ENCODE assay signal across 21 cellular contexts in genomic region chr3:45790611-45791010, GRCh38. TPM values are rescaled to one million over a fixed set of nuclear protein-coding genes. Genes with fewer than 3 reads are reported as not detected.
DNase-seq lines count a peak whose midpoint lies in the region; TF ChIP-seq lines count a peak whose summit lies in the region.
"Had no signal": no experiment of that assay in that cellular context is flagged by ENCODE, and none has a peak within 500 bp of the region (broad histone marks: within the 10 kb centered on the region; RNA-seq: fewer than 3 reads in every experiment).

No MANE protein-coding gene starts in this region.

- intact Hi-C loops in esophagus muscularis mucosa (cut with DNase I): no loop called here

- no peak for TF ChIP-seq EP300 in esophagus muscularis mucosa (IDR thresholded peaks at IDR 0.05)

- H3K9me3 ChIP-seq in BLaER1: peaks cover 27% of the 10 kb centered on the region
- peaks cover 26 to 41% (median 33%) of the 10 kb centered on the region in 11 experiments for H3K9me3 ChIP-seq in BLaER1 treated with 17β-estradiol and CSF1 and Interleukin-3, amounts not matched to agents 10 nM and 100 nM (replicated peaks in 1 of 11)
- H3K9me3 ChIP-seq in esophagus muscularis mucosa: peaks cover 0 to 14% (median 8%) of the 10 kb centered on the region in 4 donors

- no peak overlapping the region for H3K9ac ChIP-seq in BLaER1
- no peak overlapping the region for H3K9ac ChIP-seq in BLaER1 treated with 17β-estradiol and CSF1 and Interleukin-3, amounts not matched to agents 10 nM and 100 nM
- H3K9ac ChIP-seq: GM23248 had no signal

- no peak for TF ChIP-seq POLR2A in esophagus muscularis mucosa (IDR thresholded peaks at IDR 0.05; ENCODE audit: low read depth)

- DNase-seq in NCI-H2227 (lab: John Stamatoyannopoulos, UW; ENCODE audit: unreplicated experiment) (peak; percentile 68), esophagus muscularis mucosa (ENCODE audit: extremely low spot score) (peak; percentile 70), HuH-7 (ENCODE audit: low spot score) (no peak), NOMO-1 (lab: John Stamatoyannopoulos, UW; ENCODE audit: unreplicated experiment in 2 of 2) (no peak), C1 segment of cervical spinal cord (lab: John Stamatoyannopoulos, UW) (no peak)
- DNase-seq in stimulated activated CD4-positive, alpha-beta T cell treated with anti-CD3 and anti-CD28 coated beads, Interleukin-15, amount 100 ng/mL, for 24 hours: no peak
- DNase-seq: AML-193; Caco-2; CD4-positive, alpha-beta T cell; DMS153; GF-D8; GM23248; MV-4-11; NCI-H187 treated with DMSO at 0.1 percent for 48 hours; NCI-H510A; NCI-H774; T-helper 17 cell had no signal

- no peak for TF ChIP-seq CTCF in esophagus muscularis mucosa (IDR thresholded peaks at IDR 0.05)

- H3K27me3 ChIP-seq in BLaER1: peaks cover 14% of the 10 kb centered on the region
- H3K27me3 ChIP-seq in BLaER1 treated with 17β-estradiol and CSF1 and Interleukin-3, amounts not matched to agents 10 nM and 100 nM: peaks cover 7 to 18% (median 15%) of the 10 kb centered on the region in 11 experiments
- peaks cover 0 to 13% (median 6%) of the 10 kb centered on the region in 4 donors for H3K27me3 ChIP-seq in esophagus muscularis mucosa

- H3K4me1 ChIP-seq in BLaER1 (peaks cover 26% of the 10 kb centered on the region), esophagus muscularis mucosa (peaks cover 0 to 4% (median under 1%) of the 10 kb centered on the region in 4 donors)
- peaks cover 15 to 27% (median 25%) of the 10 kb centered on the region in 10 experiments for H3K4me1 ChIP-seq in BLaER1 treated with 17β-estradiol and CSF1 and Interleukin-3, amounts not matched to agents 10 nM and 100 nM
- H3K4me1 ChIP-seq: Caco-2, SJSA1 had no signal

- H3K4me2 ChIP-seq in BLaER1: peak overlapping the region; percentile 58
- peak overlapping the region in 10 of 11 experiments; percentile 1 to 78 (median 58); a peak in 17 of 22 replicates for H3K4me2 ChIP-seq in BLaER1 treated with 17β-estradiol and CSF1 and Interleukin-3, amounts not matched to agents 10 nM and 100 nM

- 76% methylated on average over 2 of the region's 2 CpGs for WGBS in esophagus muscularis mucosa

- no peaks in the 10 kb centered on the region for H3K36me3 ChIP-seq in BLaER1
- no peaks in the 10 kb centered on the region for H3K36me3 ChIP-seq in BLaER1 treated with 17β-estradiol and CSF1 and Interleukin-3, amounts not matched to agents 10 nM and 100 nM
- H3K36me3 ChIP-seq in esophagus muscularis mucosa: no peaks in the 10 kb centered on the region
- H3K36me3 ChIP-seq: SJSA1 had no signal

- peak overlapping the region; percentile 12; the same call in 1 of the 2 replicates for H3K4me3 ChIP-seq in BLaER1
- no peak overlapping the region for H3K4me3 ChIP-seq in BLaER1 treated with 17β-estradiol and CSF1 and Interleukin-3, amounts not matched to agents 10 nM and 100 nM
- H3K4me3 ChIP-seq in esophagus muscularis mucosa: no peak overlapping the region
- H3K4me3 ChIP-seq: GM23248, K562, SJSA1 had no signal

- H3K27ac ChIP-seq in BLaER1: peak overlapping the region; percentile 39
- peak overlapping the region in 5 of 11 experiments; percentile 1 to 67 (median 9); a peak in 3 of 22 replicates for H3K27ac ChIP-seq in BLaER1 treated with 17β-estradiol and CSF1 and Interleukin-3, amounts not matched to agents 10 nM and 100 nM
- no peak overlapping the region for H3K27ac ChIP-seq in esophagus muscularis mucosa (replicated peaks in 1 of 4)
- H3K27ac ChIP-seq: GM23248, SJSA1 had no signal

- no peaks in the 10 kb centered on the region for H4K20me1 ChIP-seq in BLaER1
- no peaks in the 10 kb centered on the region for H4K20me1 ChIP-seq in BLaER1 treated with 17β-estradiol and CSF1 and Interleukin-3, amounts not matched to agents 10 nM and 100 nM

RNA-seq across cellular contexts. Expression of gene SLC6A20, which starts 5.7 kb away (rescaled TPM):
- under 1 TPM in 3 of 4 donors, not detected in 1; 0.19 to 0.33 (median 0.29) TPM for total RNA-seq in esophagus muscularis mucosa
- total RNA-seq: CD4-positive, alpha-beta T cell; GM23248; K562 had no signal

RNA-seq across cellular contexts. Expression of gene LZTFL1, which starts 51.3 kb away (rescaled TPM):
- total RNA-seq in esophagus muscularis mucosa: 10 to 100 TPM; 12.0 to 18.3 (median 17.8) TPM

Comparison
In these comparisons a context has a peak if more than half of its experiments do, and no peak if none do; other contexts are left out.
1. DNase-seq: peak in NCI-H2227 (single experiment) and esophagus muscularis mucosa (single experiment); none in HuH-7 (single experiment), NOMO-1 (0 of 2), C1 segment of cervical spinal cord (0 of 14) and stimulated activated CD4-positive, alpha-beta T cell treated with anti-CD3 and anti-CD28 coated beads, Interleukin-15, amount 100 ng/mL, for 24 hours (single experiment).